ENCODE assay signal across 27 cellular contexts in genomic region chr12:70663838-70664237, GRCh38. TPM values are rescaled to one million over a fixed set of nuclear protein-coding genes. Genes with fewer than 3 reads are reported as not detected.
DNase-seq lines count a peak whose midpoint lies in the region; FAIRE-seq and TF ChIP-seq lines count a peak whose summit lies in the region.
"Had no signal": no experiment of that assay in that cellular context is flagged by ENCODE, and none has a peak within 500 bp of the region (broad histone marks: within the 10 kb centered on the region; RNA-seq: fewer than 3 reads in every experiment).

No MANE protein-coding gene starts in this region.

- FAIRE-seq in keratinocyte (lab: Jason Lieb, UNC) = peak; percentile 20
- FAIRE-seq: GM12891, HTR-8/SVneo had no signal

- no peaks in the 10 kb centered on the region for H3K36me3 ChIP-seq in SJCRH30
- no peaks in the 10 kb centered on the region for H3K36me3 ChIP-seq in keratinocyte (ENCODE audit: control insufficient read depth in 2 of 2, extremely low read depth in 1 of 2, insufficient read depth in 2 of 2, low read length in 2 of 2)
- no peaks in the 10 kb centered on the region for H3K36me3 ChIP-seq in vagina
- H3K36me3 ChIP-seq: adrenal gland, brain microvascular endothelial cell, suprapubic skin, WERI-Rb-1 had no signal

- no peak for TF ChIP-seq POLR2A in vagina (IDR thresholded peaks at IDR 0.05)

- H4K20me1 ChIP-seq in keratinocyte (ENCODE audit: control insufficient read depth, extremely low read depth, insufficient read depth, low read length) = no peaks in the 10 kb centered on the region

- no peaks in the 10 kb centered on the region for H3K9me1 ChIP-seq in keratinocyte (ENCODE audit: control insufficient read depth, extremely low read depth, insufficient read depth, low read length)

- peak overlapping the region; percentile 16 for H2AFZ ChIP-seq in keratinocyte (ENCODE audit: control insufficient read depth, low read length)

- H3K4me2 ChIP-seq in keratinocyte (ENCODE audit: control insufficient read depth, extremely low read depth, insufficient read depth, low read depth, low read length) = no peak overlapping the region

- no peak overlapping the region for H3K9ac ChIP-seq in keratinocyte (ENCODE audit: control insufficient read depth, extremely low read depth, insufficient read depth, low read length)

- H3K9me3 ChIP-seq in SJCRH30 (replicated peaks) (no peaks in the 10 kb centered on the region), keratinocyte (ENCODE audit: control insufficient read depth, low read depth, low read length) (no peaks in the 10 kb centered on the region), vagina (no peaks in the 10 kb centered on the region)
- H3K9me3 ChIP-seq: adrenal gland, psoas muscle, suprapubic skin had no signal

- H3K79me2 ChIP-seq in keratinocyte (ENCODE audit: control insufficient read depth, insufficient read depth, low read length) = no peaks in the 10 kb centered on the region

- H3K4me1 ChIP-seq in SJCRH30 (peaks cover 39% of the 10 kb centered on the region), keratinocyte (ENCODE audit: control insufficient read depth, extremely low read depth, insufficient read depth, low read length) (peaks cover 20% of the 10 kb centered on the region), vagina (no peaks in the 10 kb centered on the region)
- H3K4me1 ChIP-seq: psoas muscle had no signal

- H3K4me3 ChIP-seq in SJCRH30 = no peak overlapping the region
- no peak overlapping the region for H3K4me3 ChIP-seq in keratinocyte (ENCODE audit: control insufficient read depth in 2 of 3, extremely low read depth in 1 of 3, insufficient read depth in 2 of 3, low read depth in 1 of 3, low read length in 3 of 3)
- H3K4me3 ChIP-seq in vagina = no peak overlapping the region
- H3K4me3 ChIP-seq: adrenal gland, psoas muscle, suprapubic skin had no signal

- H3K27me3 ChIP-seq in SJCRH30 (no peaks in the 10 kb centered on the region), keratinocyte (ENCODE audit: control insufficient read depth, extremely low read depth, insufficient read depth, low read length) (no peaks in the 10 kb centered on the region), vagina (no peaks in the 10 kb centered on the region)
- H3K27me3 ChIP-seq: brain microvascular endothelial cell, suprapubic skin had no signal

- dilution Hi-C loops in keratinocyte (cut with MboI; ENCODE audit: extremely low pct_ligation_motif_present, low sequenced_read_pairs) = no loop called here

- DNase-seq in NCI-H1105 treated with DMSO at 0.1 percent for 48 hours (lab: John Stamatoyannopoulos, UW) (peak; percentile 23), NCI-H1105 (lab: John Stamatoyannopoulos, UW) (no peak), A172 (ENCODE audit: low spot score) (peak; percentile 26), SJCRH30 (no peak), keratinocyte (ENCODE audit: low read depth, low spot score) (no peak), vagina (ENCODE audit: extremely low spot score in 2 of 2) (no peak), NCI-H1417 (lab: John Stamatoyannopoulos, UW) (no peak), T-helper 1 cell (no peak)
- DNase-seq: activated naive CD4-positive, alpha-beta T cell treated with anti-CD3 and anti-CD28 coated beads for 36 hours; adrenal gland; brain microvascular endothelial cell; Kasumi-1; MV-4-11; NCI-H187; NCI-H226; psoas muscle; stimulated activated CD4-positive, alpha-beta T cell treated with anti-CD3 and anti-CD28 coated beads, Interleukin-15, amount 100 ng/mL, for 24 hours; stimulated activated naive B cell treated with anti-CD40 and anti-IgM and Interleukin-4, amounts not matched to agents 10 μg/mL and 1 μg/mL and 100 μg/mL, for 72 hours; SW 1271; T1000; WERI-Rb-1 had no signal

- H3K27ac ChIP-seq in SJCRH30 (peak overlapping the region; percentile 14; the same call in 1 of the 2 replicates), keratinocyte (ENCODE audit: control insufficient read depth, insufficient read depth, low read length) (no peak overlapping the region), vagina (no peak overlapping the region)
- H3K27ac ChIP-seq: 22Rv1, adrenal gland, brain microvascular endothelial cell, psoas muscle, WERI-Rb-1 had no signal

- intact Hi-C loops in vagina (cut with DNase I) = no loop called here

- TF ChIP-seq CTCF in keratinocyte (optimal IDR thresholded peaks at IDR 0.05 in 1 of 3, IDR thresholded peaks at IDR 0.05 in 1 of 3, conservative IDR thresholded peaks at IDR 0.05 in 1 of 3; ENCODE audit: extremely low read depth in 1 of 3, insufficient read depth in 2 of 3, low read length in 3 of 3) (no peak), vagina (IDR thresholded peaks at IDR 0.05) (no peak)

RNA-seq across cellular contexts. Expression of gene PTPRB, which starts 26.6 kb away (rescaled TPM):
- total RNA-seq in A172 (2014; rRNA removed; shearing (Covaris generic)) = 2.3 and 3.5 TPM in 2 replicates
- 0.02 TPM in 1 of 2 replicates, not detected in the other for total RNA-seq in SJCRH30 (2014; rRNA removed; shearing (Covaris generic))
- polyA plus RNA-seq in keratinocyte = 0.33 to 0.65 TPM (median 0.46 TPM) in 3 replicates
- polyA plus RNA-seq in keratinocyte (2011; ENCODE audit: low read depth) = 0.49 TPM
- polyA plus RNA-seq in keratinocyte (2011; cell fraction: cytosol; rRNA removed) = 0.09 and 0.26 TPM in 2 replicates
- polyA plus RNA-seq in keratinocyte (2011; cell fraction: nucleus; rRNA removed) = 0.77 and 1.3 TPM in 2 replicates
- polyA plus RNA-seq in keratinocyte (2012; ENCODE audit: low replicate concordance) = 0.13 and 0.45 TPM in 2 replicates
- polyA minus RNA-seq in keratinocyte = 0.92 to 1.2 TPM (median 0.96 TPM) in 3 replicates
- 0.38 TPM for polyA minus RNA-seq in keratinocyte (2011; cell fraction: cytosol; rRNA and poly(A)+ RNA removed)
- polyA minus RNA-seq in keratinocyte (2011; cell fraction: nucleus; rRNA and poly(A)+ RNA removed) = 2.6 TPM in 2 replicates
- 21.9 TPM for total RNA-seq in vagina
- total RNA-seq: activated naive CD4-positive, alpha-beta T cell treated with anti-CD3 and anti-CD28 coated beads for 36 hours; OCI-LY7 had no signal
- polyA plus RNA-seq: CD14-positive monocyte had no signal

Comparison
In these comparisons a context has a peak if more than half of its experiments do, and no peak if none do; other contexts are left out.
1. DNase-seq: peak in NCI-H1105 treated with DMSO at 0.1 percent for 48 hours (single experiment) and A172 (single experiment); none in NCI-H1105 (single experiment), SJCRH30 (0 of 2), keratinocyte (single experiment), vagina (0 of 2), NCI-H1417 (0 of 3) and T-helper 1 cell (0 of 5).